1 cellular context compared by ENCODE assay signal in genomic region chr7:116671681-116672595, GRCh38.
A peak's percentile ranks its signal among the peaks of the same experiment; 100 is the strongest.
TF ChIP-seq lines count a peak whose summit lies in the region.

TSS of gene MET (plus strand) at chr7:116672196. CDS start at chr7:116699085, 26,889 bp downstream.

TF ChIP-seq in WTC11, 78 proteins besides CTCF, POLR2A, EP300 and RAD21 (continued from another document):
- TF ChIP-seq, protein P1, sequence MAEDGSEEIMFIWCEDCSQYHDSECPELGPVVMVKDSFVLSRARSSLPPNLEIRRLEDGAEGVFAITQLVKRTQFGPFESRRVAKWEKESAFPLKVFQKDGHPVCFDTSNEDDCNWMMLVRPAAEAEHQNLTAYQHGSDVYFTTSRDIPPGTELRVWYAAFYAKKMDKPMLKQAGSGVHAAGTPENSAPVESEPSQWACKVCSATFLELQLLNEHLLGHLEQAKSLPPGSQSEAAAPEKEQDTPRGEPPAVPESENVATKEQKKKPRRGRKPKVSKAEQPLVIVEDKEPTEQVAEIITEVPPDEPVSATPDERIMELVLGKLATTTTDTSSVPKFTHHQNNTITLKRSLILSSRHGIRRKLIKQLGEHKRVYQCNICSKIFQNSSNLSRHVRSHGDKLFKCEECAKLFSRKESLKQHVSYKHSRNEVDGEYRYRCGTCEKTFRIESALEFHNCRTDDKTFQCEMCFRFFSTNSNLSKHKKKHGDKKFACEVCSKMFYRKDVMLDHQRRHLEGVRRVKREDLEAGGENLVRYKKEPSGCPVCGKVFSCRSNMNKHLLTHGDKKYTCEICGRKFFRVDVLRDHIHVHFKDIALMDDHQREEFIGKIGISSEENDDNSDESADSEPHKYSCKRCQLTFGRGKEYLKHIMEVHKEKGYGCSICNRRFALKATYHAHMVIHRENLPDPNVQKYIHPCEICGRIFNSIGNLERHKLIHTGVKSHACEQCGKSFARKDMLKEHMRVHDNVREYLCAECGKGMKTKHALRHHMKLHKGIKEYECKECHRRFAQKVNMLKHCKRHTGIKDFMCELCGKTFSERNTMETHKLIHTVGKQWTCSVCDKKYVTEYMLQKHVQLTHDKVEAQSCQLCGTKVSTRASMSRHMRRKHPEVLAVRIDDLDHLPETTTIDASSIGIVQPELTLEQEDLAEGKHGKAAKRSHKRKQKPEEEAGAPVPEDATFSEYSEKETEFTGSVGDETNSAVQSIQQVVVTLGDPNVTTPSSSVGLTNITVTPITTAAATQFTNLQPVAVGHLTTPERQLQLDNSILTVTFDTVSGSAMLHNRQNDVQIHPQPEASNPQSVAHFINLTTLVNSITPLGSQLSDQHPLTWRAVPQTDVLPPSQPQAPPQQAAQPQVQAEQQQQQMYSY (CRISPR knock-in tag; IDR thresholded peaks at IDR 0.05) = no peak
- TF ChIP-seq USF1 (CRISPR knock-in tag; IDR thresholded peaks at IDR 0.05) (peak; percentile 52), ERG (CRISPR knock-in tag; IDR thresholded peaks at IDR 0.05) (no peak), E2F4 (CRISPR knock-in tag; IDR thresholded peaks at IDR 0.05; ENCODE audit: borderline replicate concordance, low read depth) (no peak), HMGA2 (CRISPR knock-in tag; IDR thresholded peaks at IDR 0.05) (no peak), CREB1 (CRISPR knock-in tag; IDR thresholded peaks at IDR 0.05) (no peak), ESRRA (CRISPR knock-in tag; IDR thresholded peaks at IDR 0.05; ENCODE audit: borderline replicate concordance) (no peak), NR3C1 (CRISPR knock-in tag; conservative IDR thresholded peaks at IDR 0.05; ENCODE audit: low read depth) (0 out of 2 replicates have a peak, but pooled peaks have one; percentile 35), GRHL2 (CRISPR knock-in tag; IDR thresholded peaks at IDR 0.05; ENCODE audit: insufficient replicate concordance, severe bottlenecking) (no peak), MXD4 (CRISPR knock-in tag; IDR thresholded peaks at IDR 0.05; ENCODE audit: borderline replicate concordance) (no peak), RORB (CRISPR knock-in tag; IDR thresholded peaks at IDR 0.05) (no peak), ZNF121 (CRISPR knock-in tag; IDR thresholded peaks at IDR 0.05) (no peak), ZNF138 (CRISPR knock-in tag; conservative IDR thresholded peaks at IDR 0.05) (no peak), ZNF317 (CRISPR knock-in tag; IDR thresholded peaks at IDR 0.05; ENCODE audit: borderline replicate concordance, low read depth) (no peak), EMX1 (CRISPR knock-in tag; IDR thresholded peaks at IDR 0.05) (no peak), IRF2 (CRISPR knock-in tag; IDR thresholded peaks at IDR 0.05; ENCODE audit: borderline replicate concordance, low read depth) (no peak), OVOL2 (CRISPR knock-in tag; IDR thresholded peaks at IDR 0.05; ENCODE audit: borderline replicate concordance) (no peak), ZNF396 (CRISPR knock-in tag; IDR thresholded peaks at IDR 0.05; ENCODE audit: borderline replicate concordance) (no peak), ZBTB21 (CRISPR knock-in tag; IDR thresholded peaks at IDR 0.05; ENCODE audit: borderline replicate concordance) (no peak), CREM (CRISPR knock-in tag; IDR thresholded peaks at IDR 0.05) (no peak), USF2 (CRISPR knock-in tag; IDR thresholded peaks at IDR 0.05) (no peak; the same call in 1 of the 2 replicates), ZNF416 (CRISPR knock-in tag; IDR thresholded peaks at IDR 0.05) (no peak), NFE2L1 (CRISPR knock-in tag; IDR thresholded peaks at IDR 0.05) (no peak), ZNF219 (CRISPR knock-in tag; IDR thresholded peaks at IDR 0.05; ENCODE audit: borderline replicate concordance) (no peak)
- TF ChIP-seq, protein P2, sequence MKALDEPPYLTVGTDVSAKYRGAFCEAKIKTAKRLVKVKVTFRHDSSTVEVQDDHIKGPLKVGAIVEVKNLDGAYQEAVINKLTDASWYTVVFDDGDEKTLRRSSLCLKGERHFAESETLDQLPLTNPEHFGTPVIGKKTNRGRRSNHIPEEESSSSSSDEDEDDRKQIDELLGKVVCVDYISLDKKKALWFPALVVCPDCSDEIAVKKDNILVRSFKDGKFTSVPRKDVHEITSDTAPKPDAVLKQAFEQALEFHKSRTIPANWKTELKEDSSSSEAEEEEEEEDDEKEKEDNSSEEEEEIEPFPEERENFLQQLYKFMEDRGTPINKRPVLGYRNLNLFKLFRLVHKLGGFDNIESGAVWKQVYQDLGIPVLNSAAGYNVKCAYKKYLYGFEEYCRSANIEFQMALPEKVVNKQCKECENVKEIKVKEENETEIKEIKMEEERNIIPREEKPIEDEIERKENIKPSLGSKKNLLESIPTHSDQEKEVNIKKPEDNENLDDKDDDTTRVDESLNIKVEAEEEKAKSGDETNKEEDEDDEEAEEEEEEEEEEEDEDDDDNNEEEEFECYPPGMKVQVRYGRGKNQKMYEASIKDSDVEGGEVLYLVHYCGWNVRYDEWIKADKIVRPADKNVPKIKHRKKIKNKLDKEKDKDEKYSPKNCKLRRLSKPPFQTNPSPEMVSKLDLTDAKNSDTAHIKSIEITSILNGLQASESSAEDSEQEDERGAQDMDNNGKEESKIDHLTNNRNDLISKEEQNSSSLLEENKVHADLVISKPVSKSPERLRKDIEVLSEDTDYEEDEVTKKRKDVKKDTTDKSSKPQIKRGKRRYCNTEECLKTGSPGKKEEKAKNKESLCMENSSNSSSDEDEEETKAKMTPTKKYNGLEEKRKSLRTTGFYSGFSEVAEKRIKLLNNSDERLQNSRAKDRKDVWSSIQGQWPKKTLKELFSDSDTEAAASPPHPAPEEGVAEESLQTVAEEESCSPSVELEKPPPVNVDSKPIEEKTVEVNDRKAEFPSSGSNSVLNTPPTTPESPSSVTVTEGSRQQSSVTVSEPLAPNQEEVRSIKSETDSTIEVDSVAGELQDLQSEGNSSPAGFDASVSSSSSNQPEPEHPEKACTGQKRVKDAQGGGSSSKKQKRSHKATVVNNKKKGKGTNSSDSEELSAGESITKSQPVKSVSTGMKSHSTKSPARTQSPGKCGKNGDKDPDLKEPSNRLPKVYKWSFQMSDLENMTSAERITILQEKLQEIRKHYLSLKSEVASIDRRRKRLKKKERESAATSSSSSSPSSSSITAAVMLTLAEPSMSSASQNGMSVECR (CRISPR knock-in tag; IDR thresholded peaks at IDR 0.05; ENCODE audit: borderline replicate concordance) = peak; percentile 15
- TF ChIP-seq, protein P3, sequence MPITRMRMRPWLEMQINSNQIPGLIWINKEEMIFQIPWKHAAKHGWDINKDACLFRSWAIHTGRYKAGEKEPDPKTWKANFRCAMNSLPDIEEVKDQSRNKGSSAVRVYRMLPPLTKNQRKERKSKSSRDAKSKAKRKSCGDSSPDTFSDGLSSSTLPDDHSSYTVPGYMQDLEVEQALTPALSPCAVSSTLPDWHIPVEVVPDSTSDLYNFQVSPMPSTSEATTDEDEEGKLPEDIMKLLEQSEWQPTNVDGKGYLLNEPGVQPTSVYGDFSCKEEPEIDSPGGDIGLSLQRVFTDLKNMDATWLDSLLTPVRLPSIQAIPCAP (CRISPR knock-in tag; IDR thresholded peaks at IDR 0.05) = 0 out of 2 replicates have a peak, but pooled peaks have one; percentile 13
- TF ChIP-seq, protein P4, sequence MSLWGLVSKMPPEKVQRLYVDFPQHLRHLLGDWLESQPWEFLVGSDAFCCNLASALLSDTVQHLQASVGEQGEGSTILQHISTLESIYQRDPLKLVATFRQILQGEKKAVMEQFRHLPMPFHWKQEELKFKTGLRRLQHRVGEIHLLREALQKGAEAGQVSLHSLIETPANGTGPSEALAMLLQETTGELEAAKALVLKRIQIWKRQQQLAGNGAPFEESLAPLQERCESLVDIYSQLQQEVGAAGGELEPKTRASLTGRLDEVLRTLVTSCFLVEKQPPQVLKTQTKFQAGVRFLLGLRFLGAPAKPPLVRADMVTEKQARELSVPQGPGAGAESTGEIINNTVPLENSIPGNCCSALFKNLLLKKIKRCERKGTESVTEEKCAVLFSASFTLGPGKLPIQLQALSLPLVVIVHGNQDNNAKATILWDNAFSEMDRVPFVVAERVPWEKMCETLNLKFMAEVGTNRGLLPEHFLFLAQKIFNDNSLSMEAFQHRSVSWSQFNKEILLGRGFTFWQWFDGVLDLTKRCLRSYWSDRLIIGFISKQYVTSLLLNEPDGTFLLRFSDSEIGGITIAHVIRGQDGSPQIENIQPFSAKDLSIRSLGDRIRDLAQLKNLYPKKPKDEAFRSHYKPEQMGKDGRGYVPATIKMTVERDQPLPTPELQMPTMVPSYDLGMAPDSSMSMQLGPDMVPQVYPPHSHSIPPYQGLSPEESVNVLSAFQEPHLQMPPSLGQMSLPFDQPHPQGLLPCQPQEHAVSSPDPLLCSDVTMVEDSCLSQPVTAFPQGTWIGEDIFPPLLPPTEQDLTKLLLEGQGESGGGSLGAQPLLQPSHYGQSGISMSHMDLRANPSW (CRISPR knock-in tag; conservative IDR thresholded peaks at IDR 0.05; ENCODE audit: low read depth) = no peak
- TF ChIP-seq, protein P5, sequence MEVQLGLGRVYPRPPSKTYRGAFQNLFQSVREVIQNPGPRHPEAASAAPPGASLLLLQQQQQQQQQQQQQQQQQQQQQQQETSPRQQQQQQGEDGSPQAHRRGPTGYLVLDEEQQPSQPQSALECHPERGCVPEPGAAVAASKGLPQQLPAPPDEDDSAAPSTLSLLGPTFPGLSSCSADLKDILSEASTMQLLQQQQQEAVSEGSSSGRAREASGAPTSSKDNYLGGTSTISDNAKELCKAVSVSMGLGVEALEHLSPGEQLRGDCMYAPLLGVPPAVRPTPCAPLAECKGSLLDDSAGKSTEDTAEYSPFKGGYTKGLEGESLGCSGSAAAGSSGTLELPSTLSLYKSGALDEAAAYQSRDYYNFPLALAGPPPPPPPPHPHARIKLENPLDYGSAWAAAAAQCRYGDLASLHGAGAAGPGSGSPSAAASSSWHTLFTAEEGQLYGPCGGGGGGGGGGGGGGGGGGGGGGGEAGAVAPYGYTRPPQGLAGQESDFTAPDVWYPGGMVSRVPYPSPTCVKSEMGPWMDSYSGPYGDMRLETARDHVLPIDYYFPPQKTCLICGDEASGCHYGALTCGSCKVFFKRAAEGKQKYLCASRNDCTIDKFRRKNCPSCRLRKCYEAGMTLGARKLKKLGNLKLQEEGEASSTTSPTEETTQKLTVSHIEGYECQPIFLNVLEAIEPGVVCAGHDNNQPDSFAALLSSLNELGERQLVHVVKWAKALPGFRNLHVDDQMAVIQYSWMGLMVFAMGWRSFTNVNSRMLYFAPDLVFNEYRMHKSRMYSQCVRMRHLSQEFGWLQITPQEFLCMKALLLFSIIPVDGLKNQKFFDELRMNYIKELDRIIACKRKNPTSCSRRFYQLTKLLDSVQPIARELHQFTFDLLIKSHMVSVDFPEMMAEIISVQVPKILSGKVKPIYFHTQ (CRISPR knock-in tag; IDR thresholded peaks at IDR 0.05) = no peak
- TF ChIP-seq, protein P6, sequence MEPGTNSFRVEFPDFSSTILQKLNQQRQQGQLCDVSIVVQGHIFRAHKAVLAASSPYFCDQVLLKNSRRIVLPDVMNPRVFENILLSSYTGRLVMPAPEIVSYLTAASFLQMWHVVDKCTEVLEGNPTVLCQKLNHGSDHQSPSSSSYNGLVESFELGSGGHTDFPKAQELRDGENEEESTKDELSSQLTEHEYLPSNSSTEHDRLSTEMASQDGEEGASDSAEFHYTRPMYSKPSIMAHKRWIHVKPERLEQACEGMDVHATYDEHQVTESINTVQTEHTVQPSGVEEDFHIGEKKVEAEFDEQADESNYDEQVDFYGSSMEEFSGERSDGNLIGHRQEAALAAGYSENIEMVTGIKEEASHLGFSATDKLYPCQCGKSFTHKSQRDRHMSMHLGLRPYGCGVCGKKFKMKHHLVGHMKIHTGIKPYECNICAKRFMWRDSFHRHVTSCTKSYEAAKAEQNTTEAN (CRISPR knock-in tag; IDR thresholded peaks at IDR 0.05) = no peak
- TF ChIP-seq, protein P7, sequence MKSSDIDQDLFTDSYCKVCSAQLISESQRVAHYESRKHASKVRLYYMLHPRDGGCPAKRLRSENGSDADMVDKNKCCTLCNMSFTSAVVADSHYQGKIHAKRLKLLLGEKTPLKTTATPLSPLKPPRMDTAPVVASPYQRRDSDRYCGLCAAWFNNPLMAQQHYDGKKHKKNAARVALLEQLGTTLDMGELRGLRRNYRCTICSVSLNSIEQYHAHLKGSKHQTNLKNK (CRISPR knock-in tag; IDR thresholded peaks at IDR 0.05) = no peak
